ENCODE assay signal across 16 cellular contexts in genomic region chr10:69710008-69710905, GRCh38.
"Had no signal": no experiment of that assay in that cellular context is flagged by ENCODE, and none has a peak within 500 bp of the region (broad histone marks: within the 10 kb centered on the region; RNA-seq: fewer than 3 reads in every experiment).

No MANE protein-coding gene starts in this region.

- H3K9me3 ChIP-seq: thoracic aorta, uterus had no signal

- H3K27ac ChIP-seq: right atrium auricular region, thoracic aorta, uterus had no signal

- H3K27ac Mint-ChIP-seq: activated naive CD4-positive, alpha-beta T cell treated with anti-CD3 and anti-CD28 coated beads, Interleukin-2, amount 10 ng/mL, durations not matched to agents 7 days and 5 days; naive B cell; progenitor cell of endocrine pancreas had no signal

- H3K4me3 ChIP-seq: lung, right atrium auricular region, thoracic aorta, uterus had no signal

- H3K9me3 Mint-ChIP-seq: activated naive CD4-positive, alpha-beta T cell treated with anti-CD3 and anti-CD28 coated beads, Interleukin-2, amount 10 ng/mL, durations not matched to agents 7 days and 5 days had no signal

- H3K4me3 Mint-ChIP-seq: activated naive CD4-positive, alpha-beta T cell treated with anti-CD3 and anti-CD28 coated beads, Interleukin-2, amount 10 ng/mL, durations not matched to agents 7 days and 5 days; naive B cell had no signal

- H3K36me3 ChIP-seq: right atrium auricular region, thoracic aorta, uterus had no signal

- H3K36me3 Mint-ChIP-seq: activated naive CD4-positive, alpha-beta T cell treated with anti-CD3 and anti-CD28 coated beads, Interleukin-2, amount 10 ng/mL, durations not matched to agents 7 days and 5 days; naive B cell had no signal

- ATAC-seq: left colon had no signal

- H3K4me1 Mint-ChIP-seq: activated naive CD4-positive, alpha-beta T cell treated with anti-CD3 and anti-CD28 coated beads, Interleukin-2, amount 10 ng/mL, durations not matched to agents 7 days and 5 days; naive B cell had no signal

- H3K27me3 ChIP-seq: right atrium auricular region, uterus had no signal

- FAIRE-seq: astrocyte, frontal cortex, islet of Langerhans had no signal

- DNase-seq: activated CD4-positive, CD25-positive, alpha-beta regulatory T cell treated with anti-CD3 and anti-CD28 coated beads, Interleukin-2, amount 50 U/mL, for 72 hours; activated naive CD4-positive, alpha-beta T cell treated with anti-CD3 and anti-CD28 coated beads, Interleukin-2, amount 10 ng/mL, durations not matched to agents 7 days and 5 days; activated T-cell treated with anti-CD3 and anti-CD28 coated beads, Interleukin-2, amount 50 U/mL, for 1 hour; head of caudate nucleus; left colon; naive B cell; nucleus accumbens; stimulated activated CD4-positive, alpha-beta T cell treated with anti-CD3 and anti-CD28 coated beads, Interleukin-1b, Interleukin-23, amount 100 ng/mL, for 48 hours; uterus had no signal

- H3K4me1 ChIP-seq: right atrium auricular region, uterus had no signal
